9 cellular contexts compared by ENCODE assay signal in genomic region chr17:79779088-79779529, GRCh38. TPM values are rescaled to one million over a fixed set of nuclear protein-coding genes. Genes with fewer than 3 reads are reported as not detected.
A peak's percentile ranks its signal among the peaks of the same experiment; 100 is the strongest.
DNase-seq lines count a peak whose midpoint lies in the region; ATAC-seq and TF ChIP-seq lines count a peak whose summit lies in the region.
"Had no signal": no experiment of that assay in that cellular context is flagged by ENCODE, and none has a peak within 500 bp of the region (broad histone marks: within the 10 kb centered on the region; RNA-seq: fewer than 3 reads in every experiment).

No MANE protein-coding gene starts in this region.

- no peak for DNase-seq in activated T-cell treated with anti-CD3 and anti-CD28 coated beads, Interleukin-2, amount 50 U/mL, for 4 hours
- DNase-seq in activated T-cell treated with anti-CD3 and anti-CD28 coated beads, Interleukin-2, amount 50 U/mL, for 48 hours, result no peak
- DNase-seq in WTC11 (ENCODE audit: low spot score) (no peak), stomach (no peak), cerebellar nuclear complex (lab: John Stamatoyannopoulos, UW) (no peak), NCI-H1694 treated with DMSO at 0.1 percent for 48 hours (lab: John Stamatoyannopoulos, UW) (no peak), ascending aorta (ENCODE audit: low spot score in 2 of 2) (no peak)

- H3K4me1 ChIP-seq in stomach (peaks cover 14 to 27% (median 22%) of the 10 kb centered on the region in 4 donors), ascending aorta (peaks cover 5 to 7% of the 10 kb centered on the region in 2 donors)

- H3K4me3 ChIP-seq in iPS-11a (ENCODE audit: low read depth, low read length), result peak overlapping the region; percentile 61
- peak overlapping the region in 3 of 4 donors; percentile 60 to 76 (median 74) for H3K4me3 ChIP-seq in stomach
- H3K4me3 ChIP-seq in ascending aorta, result no peak overlapping the region

- H3K27me3 Mint-ChIP-seq in activated T-cell treated with anti-CD3 and anti-CD28 coated beads, Interleukin-2, amount 50 U/mL, for 4 hours (ENCODE audit: low read depth), result peaks cover 76% of the 10 kb centered on the region
- peaks cover 12% of the 10 kb centered on the region for H3K27me3 Mint-ChIP-seq in WTC11 (ENCODE audit: low read depth)

- 37 to 45% (median 40%) methylated on average over 7 to 17 of the region's 17 CpGs for WGBS in stomach, 5 donors

- no peaks in the 10 kb centered on the region for H3K9me3 Mint-ChIP-seq in activated T-cell treated with anti-CD3 and anti-CD28 coated beads, Interleukin-2, amount 50 U/mL, for 4 hours
- H3K9me3 Mint-ChIP-seq in WTC11, result no peaks in the 10 kb centered on the region

- TF ChIP-seq CTCF in WTC11 (IDR thresholded peaks at IDR 0.05), result no peak
- no peak for TF ChIP-seq CTCF in stomach (IDR thresholded peaks at IDR 0.05)
- no peak for TF ChIP-seq CTCF in ascending aorta (IDR thresholded peaks at IDR 0.05)

- TF ChIP-seq EP300 in stomach (IDR thresholded peaks at IDR 0.05), result no peak

- H3K9me3 ChIP-seq in stomach (no peaks in the 10 kb centered on the region), ascending aorta (no peaks in the 10 kb centered on the region)

- ATAC-seq in activated T-cell treated with anti-CD3 and anti-CD28 coated beads, Interleukin-2, amount 50 U/mL, for 4 hours, result no peak
- peak; percentile 4; the same call in 1 of the 2 replicates for ATAC-seq in WTC11

- H3K4me1 Mint-ChIP-seq in activated T-cell treated with anti-CD3 and anti-CD28 coated beads, Interleukin-2, amount 50 U/mL, for 4 hours (ENCODE audit: low read depth), result peaks cover 14% of the 10 kb centered on the region
- H3K4me1 Mint-ChIP-seq in WTC11, result peaks cover 54% of the 10 kb centered on the region

- CTCF ChIA-PET in WTC11 (lab: Charles Lee), result interaction anchor here (0.7 to 6.9 kb wide), 12 partner anchors 8 to 229 kb away, joined by 3 to 83 read pairs (median 5); partner anchors contain the start of genes CBX4 and CBX8

- peak overlapping the region; percentile 63; the same call in 1 of the 2 replicates for H3K27ac Mint-ChIP-seq in WTC11

- no peak overlapping the region for H3K27ac ChIP-seq in stomach
- no peak overlapping the region for H3K27ac ChIP-seq in ascending aorta

- peak overlapping the region; percentile 77 for H3K4me3 Mint-ChIP-seq in activated T-cell treated with anti-CD3 and anti-CD28 coated beads, Interleukin-2, amount 50 U/mL, for 4 hours
- peak overlapping the region; percentile 91 for H3K4me3 Mint-ChIP-seq in WTC11

- H3K36me3 ChIP-seq in stomach (no peaks in the 10 kb centered on the region), ascending aorta (no peaks in the 10 kb centered on the region)

- POLR2A ChIA-PET in WTC11 (lab: Charles Lee), result interaction anchor here (1.0 to 1.1 kb wide), 3 partner anchors 8 to 59 kb away, joined by 3 read pairs; no protein-coding TSS in a partner anchor

- H3K27me3 ChIP-seq in stomach (peaks cover 10 to 97% (median 58%) of the 10 kb centered on the region in 3 donors), ascending aorta (peaks cover 17% of the 10 kb centered on the region)

- TF ChIP-seq POLR2A in stomach (IDR thresholded peaks at IDR 0.05), result no peak

- intact Hi-C loops in stomach (cut with DNase I; ENCODE audit: low total_unique reads), result no loop called here
- intact Hi-C loops in ascending aorta (cut with DNase I), result loop anchor here (2.0 to 5.0 kb wide), 2 partner anchors 18 to 63 kb away; partner anchors contain the start of gene CBX8

- H3K36me3 Mint-ChIP-seq in activated T-cell treated with anti-CD3 and anti-CD28 coated beads, Interleukin-2, amount 50 U/mL, for 4 hours (ENCODE audit: insufficient read depth), result no peaks in the 10 kb centered on the region
- H3K36me3 Mint-ChIP-seq in WTC11, result peaks cover 39% of the 10 kb centered on the region

TF ChIP-seq in WTC11, 78 proteins besides CTCF, POLR2A, EP300 and RAD21 (continues in another document):
- TF ChIP-seq PRDM15 (CRISPR knock-in tag; IDR thresholded peaks at IDR 0.05) (peak; percentile 3; the same call in 1 of the 2 replicates), CDX4 (CRISPR knock-in tag; IDR thresholded peaks at IDR 0.05; ENCODE audit: borderline replicate concordance) (no peak), NFATC4 (CRISPR knock-in tag; IDR thresholded peaks at IDR 0.05) (no peak), SMAD3 (CRISPR knock-in tag; IDR thresholded peaks at IDR 0.05; ENCODE audit: borderline replicate concordance) (0 out of 2 replicates have a peak, but pooled peaks have one; percentile 37), ELF4 (CRISPR knock-in tag; IDR thresholded peaks at IDR 0.05; ENCODE audit: low read depth) (no peak), ZNF219 (CRISPR knock-in tag; IDR thresholded peaks at IDR 0.05; ENCODE audit: borderline replicate concordance) (no peak), ZNF281 (CRISPR knock-in tag; IDR thresholded peaks at IDR 0.05) (no peak), PREB (CRISPR knock-in tag; IDR thresholded peaks at IDR 0.05; ENCODE audit: borderline replicate concordance) (no peak), TP53 (CRISPR knock-in tag; IDR thresholded peaks at IDR 0.05) (no peak)

RNA-seq across cellular contexts. Expression of gene CBX2, which starts 1.2 kb away (rescaled TPM):
- 1 to 10 TPM; 1.0 to 2.6 (median 1.4) TPM for total RNA-seq in activated T-cell treated with anti-CD3 and anti-CD28 coated beads, Interleukin-2, amount 50 U/mL, for 4 hours
- 78.1 to 85.5 TPM (median 78.7 TPM) in 3 replicates for total RNA-seq in WTC11 (2021)
- total RNA-seq in stomach, result 1 to 10 TPM in 2 of 5 donors, under 1 TPM in 1, not detected in 2; under 0.01 to 1.3 (median 1.0) TPM
- 1 to 10 TPM in 1 of 3 donors, under 1 TPM in 1, not detected in 1; 0.93 to 1.2 TPM for polyA plus RNA-seq in stomach
- total RNA-seq in ascending aorta, result 4.6 TPM

RNA-seq across cellular contexts. Expression of gene CBX8, which starts 17.8 kb away (rescaled TPM):
- 1 to 10 TPM; 1.7 to 4.3 (median 3.1) TPM for total RNA-seq in activated T-cell treated with anti-CD3 and anti-CD28 coated beads, Interleukin-2, amount 50 U/mL, for 4 hours
- total RNA-seq in WTC11 (2021), result 1.8 to 2.1 TPM (median 2.0 TPM) in 3 replicates
- 100 to 1,000 TPM in 1 of 5 donors, 10 to 100 TPM in 1, 1 to 10 TPM in 1, not detected in 2; 2.8 to 140 (median 12.0) TPM for total RNA-seq in stomach
- polyA plus RNA-seq in stomach, result 1 to 10 TPM in 2 of 3 donors, under 1 TPM in 1; 0.76 to 3.4 (median 1.4) TPM
- total RNA-seq in ascending aorta, result 1.1 TPM

RNA-seq across cellular contexts. Expression of gene ENPP7, which starts 48.4 kb away (rescaled TPM):
- not detected for total RNA-seq in activated T-cell treated with anti-CD3 and anti-CD28 coated beads, Interleukin-2, amount 50 U/mL, for 4 hours
- total RNA-seq in WTC11 (2021) (0.11 TPM in 1 of 3 replicates, not detected in the others), stomach (1 to 10 TPM in 1 of 5 donors, not detected in 4; 5.0 TPM), ascending aorta (2.2 TPM)
- polyA plus RNA-seq in stomach, result not detected
- total RNA-seq: Daoy had no signal

Comparison
In these comparisons a context has a peak if more than half of its experiments do, and no peak if none do; other contexts are left out.
1. H3K4me3 ChIP-seq: peak in iPS-11a (single experiment) and stomach (3 of 4); none in ascending aorta (0 of 2).
2. RNA of gene CBX2, which starts 1.2 kb away (total RNA-seq): 78.1 to 85.5 TPM in WTC11; 4.6 TPM in ascending aorta (single experiment), 1.0 to 2.6 TPM in activated T-cell treated with anti-CD3 and anti-CD28 coated beads, Interleukin-2, amount 50 U/mL, for 4 hours and under 0.01 to 1.3 TPM in stomach; every median in the first group is over 10 times any median in the second.